10 cellular contexts compared by ENCODE assay signal in genomic region chr11:2186669-2187266, GRCh38. TPM values are rescaled to one million over a fixed set of nuclear protein-coding genes. Genes with fewer than 3 reads are reported as not detected.
A peak's percentile ranks its signal among the peaks of the same experiment; 100 is the strongest.
DNase-seq lines count a peak whose midpoint lies in the region; ATAC-seq and TF ChIP-seq lines count a peak whose summit lies in the region.
"Had no signal": no experiment of that assay in that cellular context is flagged by ENCODE, and none has a peak within 500 bp of the region (broad histone marks: within the 10 kb centered on the region; RNA-seq: fewer than 3 reads in every experiment).

No MANE protein-coding gene starts in this region.

- no peak overlapping the region for H3K27ac ChIP-seq in prostate gland

- no peak overlapping the region for H3K4me3 Mint-ChIP-seq in effector memory CD8-positive, alpha-beta T cell
- H3K4me3 Mint-ChIP-seq: activated naive CD4-positive, alpha-beta T cell treated with anti-CD3 and anti-CD28 coated beads, Interleukin-2, amount 50 U/mL, for 24 hours; stimulated activated naive CD8-positive, alpha-beta T cell treated with anti-CD3 and anti-CD28 coated beads, Interleukin-15, Interleukin-2, amounts not matched to agents 100 ng/mL and 50 ng/mL, for 24 hours had no signal

- 26% methylated on average over 13 of the region's 21 CpGs for WGBS in prostate gland

- no peak for TF ChIP-seq POLR2A in prostate gland (IDR thresholded peaks at IDR 0.05)

- DNase-seq in GF-D8 (lab: John Stamatoyannopoulos, UW) (peak; percentile 1), NCI-H1048 (lab: John Stamatoyannopoulos, UW) (peak; percentile 14), prostate gland (ENCODE audit: low spot score) (no peak), GM19240 (ENCODE audit: insufficient read length, low spot score) (no peak)
- DNase-seq in activated CD4-positive, alpha-beta T cell treated with anti-CD3 and anti-CD28 coated beads for 4 hours: peak; percentile 28 to 31
- peak; percentile 42 to 45 (median 42) for DNase-seq in effector memory CD8-positive, alpha-beta T cell

- H3K27me3 Mint-ChIP-seq in effector memory CD8-positive, alpha-beta T cell: peaks cover 25 to 29% of the 10 kb centered on the region in 2 donors

- no peak overlapping the region for H3K4me3 ChIP-seq in prostate gland

- H3K4me1 ChIP-seq in prostate gland (replicated peaks): no peaks in the 10 kb centered on the region

- intact Hi-C loops in prostate gland (cut with DNase I): no loop called here

- H3K9me3 ChIP-seq in prostate gland: no peaks in the 10 kb centered on the region

- peak in 3 of 4 experiments; percentile 19 to 52 (median 49) for TF ChIP-seq CTCF in prostate gland (IDR thresholded peaks at IDR 0.05)

- H3K36me3 Mint-ChIP-seq in effector memory CD8-positive, alpha-beta T cell (ENCODE audit: insufficient read depth): no peaks in the 10 kb centered on the region
- H3K36me3 Mint-ChIP-seq: activated naive CD4-positive, alpha-beta T cell treated with anti-CD3 and anti-CD28 coated beads, Interleukin-2, amount 50 U/mL, for 24 hours had no signal

- H3K9me3 Mint-ChIP-seq in effector memory CD8-positive, alpha-beta T cell: no peaks in the 10 kb centered on the region
- H3K9me3 Mint-ChIP-seq: activated naive CD4-positive, alpha-beta T cell treated with anti-CD3 and anti-CD28 coated beads, Interleukin-2, amount 50 U/mL, for 24 hours; stimulated activated naive CD8-positive, alpha-beta T cell treated with anti-CD3 and anti-CD28 coated beads, Interleukin-15, Interleukin-2, amounts not matched to agents 100 ng/mL and 50 ng/mL, for 24 hours had no signal

- H3K27me3 ChIP-seq in prostate gland (replicated peaks; ENCODE audit: insufficient read depth): peaks cover 6% of the 10 kb centered on the region

- H3K36me3 ChIP-seq in prostate gland: no peaks in the 10 kb centered on the region

- H3K27ac Mint-ChIP-seq in effector memory CD8-positive, alpha-beta T cell: no peak overlapping the region
- H3K27ac Mint-ChIP-seq: activated naive CD4-positive, alpha-beta T cell treated with anti-CD3 and anti-CD28 coated beads, Interleukin-2, amount 50 U/mL, for 24 hours; stimulated activated naive CD8-positive, alpha-beta T cell treated with anti-CD3 and anti-CD28 coated beads, Interleukin-15, Interleukin-2, amounts not matched to agents 100 ng/mL and 50 ng/mL, for 24 hours had no signal

- peak; percentile 88 for ATAC-seq in effector memory CD8-positive, alpha-beta T cell (replicated peaks)
- ATAC-seq in HG02885 (IDR thresholded peaks at IDR 0.05; ENCODE audit: poor library complexity, unreplicated experiment) (no peak), GM18867 (IDR thresholded peaks at IDR 0.05; ENCODE audit: unreplicated experiment) (no peak)

- peaks cover 0 to 2% of the 10 kb centered on the region in 2 donors for H3K4me1 Mint-ChIP-seq in effector memory CD8-positive, alpha-beta T cell (ENCODE audit: low read depth in 2 of 2)
- H3K4me1 Mint-ChIP-seq: activated naive CD4-positive, alpha-beta T cell treated with anti-CD3 and anti-CD28 coated beads, Interleukin-2, amount 50 U/mL, for 24 hours had no signal

RNA-seq across cellular contexts. Expression of gene TH, which starts 15.2 kb away (rescaled TPM):
- total RNA-seq in prostate gland: 1 to 10 TPM in 1 of 2 donors, not detected in 1; 2.4 TPM

RNA-seq across cellular contexts. Expression of gene INS, which starts 25.8 kb away (rescaled TPM):
- not detected for total RNA-seq in prostate gland

RNA-seq across cellular contexts. Expression of gene IGF2, which starts 47.6 kb away (rescaled TPM):
- 10 to 100 TPM in 1 of 2 donors, 1 to 10 TPM in 1; 4.1 to 80.7 TPM for total RNA-seq in prostate gland

Comparison
In these comparisons a context has a peak if more than half of its experiments do, and no peak if none do; other contexts are left out.
1. DNase-seq: peak in GF-D8 (single experiment), NCI-H1048 (single experiment), activated CD4-positive, alpha-beta T cell treated with anti-CD3 and anti-CD28 coated beads for 4 hours (2 of 2) and effector memory CD8-positive, alpha-beta T cell (3 of 3); none in prostate gland (single experiment) and GM19240 (single experiment).